In genomic region chr7:38283809-38284208, GRCh38 we compare ENCODE assay signal across 19 cellular contexts.
DNase-seq lines count a peak whose midpoint lies in the region; ATAC-seq and TF ChIP-seq lines count a peak whose summit lies in the region.
"Had no signal": no experiment of that assay in that cellular context is flagged by ENCODE, and none has a peak within 500 bp of the region (broad histone marks: within the 10 kb centered on the region; RNA-seq: fewer than 3 reads in every experiment).

No MANE protein-coding gene starts in this region.

- peak overlapping the region; percentile 55 to 98 (median 72) for H3K4me3 Mint-ChIP-seq in immature natural killer cell
- H3K4me3 Mint-ChIP-seq: CD4-positive, CD25-positive, alpha-beta regulatory T cell had no signal

- peaks cover 3 to 18% (median 16%) of the 10 kb centered on the region in 3 donors for H3K27me3 Mint-ChIP-seq in immature natural killer cell (ENCODE audit: low read depth in 3 of 3)
- H3K27me3 Mint-ChIP-seq: CD4-positive, CD25-positive, alpha-beta regulatory T cell had no signal

- no peaks in the 10 kb centered on the region for H3K9me3 Mint-ChIP-seq in immature natural killer cell
- H3K9me3 Mint-ChIP-seq: CD4-positive, CD25-positive, alpha-beta regulatory T cell had no signal

- no peak overlapping the region for H3K9ac ChIP-seq in mammary epithelial cell (ENCODE audit: insufficient read depth, low read length)

- H3K79me2 ChIP-seq in mammary epithelial cell (ENCODE audit: insufficient read depth, low read length): no peaks in the 10 kb centered on the region

- 0% methylated on average over 1 of the region's 1 CpG for WGBS in mammary epithelial cell (ENCODE audit: low coverage, missing lambda C conversion rate)

- TF ChIP-seq CTCF in mammary epithelial cell (conservative IDR thresholded peaks at IDR 0.05 in 1 of 2, IDR thresholded peaks at IDR 0.05 in 1 of 2; ENCODE audit: extremely low read depth in 1 of 2, insufficient read depth in 1 of 2, low read depth in 1 of 2, low read length in 2 of 2): no peak

- H3K4me3 ChIP-seq in mammary epithelial cell (replicated peaks in 1 of 3; ENCODE audit: insufficient read depth in 1 of 3, low read depth in 2 of 3, low read length in 3 of 3): no peak overlapping the region
- H3K4me3 ChIP-seq: HAP-1, SJSA1 had no signal

- no TSS peak for BruUV-seq in mammary epithelial cell (replicated peaks; lab: Mats Ljungman, UMichigan)

- no peaks in the 10 kb centered on the region for H3K27me3 ChIP-seq in mammary epithelial cell (ENCODE audit: insufficient read depth, low read length)

- H3K4me1 Mint-ChIP-seq in immature natural killer cell: peaks cover 66 to 82% of the 10 kb centered on the region in 2 donors
- H3K4me1 Mint-ChIP-seq: CD4-positive, CD25-positive, alpha-beta regulatory T cell had no signal

- H3K9me3 ChIP-seq in mammary epithelial cell (replicated peaks; ENCODE audit: insufficient read depth, low read length): no peaks in the 10 kb centered on the region
- H3K9me3 ChIP-seq: HAP-1, SJSA1 had no signal

- DNase-seq in Right ventricle myocardium superior: no peak
- no peak for DNase-seq in cardiac septum (ENCODE audit: low spot score)
- DNase-seq in NCI-H69 (lab: John Stamatoyannopoulos, UW): peak; percentile 8
- DNase-seq in immature natural killer cell: peak in 2 of 3 donors; percentile 15 to 18
- no peak for DNase-seq in mammary epithelial cell
- no peak for DNase-seq in activated CD4-positive, alpha-beta T cell treated with anti-CD3 and anti-CD28 coated beads, Interleukin-2, amount 50 U/mL, for 4 hours
- DNase-seq in cortex of kidney (lab: John Stamatoyannopoulos, UW): no peak
- DNase-seq: ACHN; AML-193; CD4-positive, CD25-positive, alpha-beta regulatory T cell; EL; IMR-90; NCI-H1105 treated with DMSO at 0.1 percent for 48 hours; NCI-H1694 treated with DMSO at 0.1 percent for 48 hours; NCI-H2107; NCI-H510A had no signal

- no peak overlapping the region for H3K27ac ChIP-seq in mammary epithelial cell (ENCODE audit: insufficient read depth, low read depth, low read length)
- H3K27ac ChIP-seq: RWPE1, SJSA1 had no signal

- peak; percentile 66 for ATAC-seq in Right ventricle myocardium superior (ENCODE audit: poor library complexity)

- in situ Hi-C loops in mammary epithelial cell (cut with MboI; ENCODE audit: low sequenced_read_pairs in 2 of 2): no loop called here

- no peaks in the 10 kb centered on the region for H3K36me3 Mint-ChIP-seq in immature natural killer cell
- H3K36me3 Mint-ChIP-seq: CD4-positive, CD25-positive, alpha-beta regulatory T cell had no signal

- H4K20me1 ChIP-seq in mammary epithelial cell (ENCODE audit: insufficient read depth, low read length): no peaks in the 10 kb centered on the region

- dilution Hi-C loops in mammary epithelial cell (cut with HindIII; ENCODE audit: low sequenced_read_pairs): no loop called here

- H3K4me2 ChIP-seq in mammary epithelial cell (ENCODE audit: insufficient read depth, low read depth, low read length): no peak overlapping the region

- intact Hi-C loops in Right ventricle myocardium superior (cut with DNase I): no loop called here
- intact Hi-C loops in cardiac septum (cut with DNase I): no loop called here
- intact Hi-C loops in mammary epithelial cell (cut with micrococcal nuclease): no loop called here

- no peaks in the 10 kb centered on the region for H3K36me3 ChIP-seq in mammary epithelial cell (ENCODE audit: insufficient read depth, low read length)
- H3K36me3 ChIP-seq: HAP-1, SJSA1 had no signal

- H3K27ac Mint-ChIP-seq in immature natural killer cell: peak overlapping the region; percentile 83 to 97 (median 96)
- H3K27ac Mint-ChIP-seq: CD4-positive, CD25-positive, alpha-beta regulatory T cell had no signal

- H2AFZ ChIP-seq in mammary epithelial cell (ENCODE audit: low read depth, low read length): no peak overlapping the region

- no peaks in the 10 kb centered on the region for H3K4me1 ChIP-seq in mammary epithelial cell (ENCODE audit: insufficient read depth, low read length)
- H3K4me1 ChIP-seq: HAP-1, SJSA1 had no signal

- CTCF ChIA-PET in mammary epithelial cell (lab: Charles Lee; ENCODE audit: low non-redundant PET): no interaction called here

Comparison
In these comparisons a context has a peak if more than half of its experiments do, and no peak if none do; other contexts are left out.
1. DNase-seq: peak in NCI-H69 (single experiment) and immature natural killer cell (2 of 3); none in Right ventricle myocardium superior (single experiment), cardiac septum (single experiment), mammary epithelial cell (single experiment), activated CD4-positive, alpha-beta T cell treated with anti-CD3 and anti-CD28 coated beads, Interleukin-2, amount 50 U/mL, for 4 hours (0 of 2) and cortex of kidney (single experiment).